In genomic region chr4:110059556-110060191, GRCh38 we compare ENCODE assay signal across 8 cellular contexts.
A peak's percentile ranks its signal among the peaks of the same experiment; 100 is the strongest.
DNase-seq lines count a peak whose midpoint lies in the region; ATAC-seq and TF ChIP-seq lines count a peak whose summit lies in the region.
"Had no signal": no experiment of that assay in that cellular context is flagged by ENCODE, and none has a peak within 500 bp of the region (broad histone marks: within the 10 kb centered on the region; RNA-seq: fewer than 3 reads in every experiment).

No MANE protein-coding gene starts in this region.

- no peak for TF ChIP-seq CTCF in OCI-LY7 (conservative IDR thresholded peaks at IDR 0.05; ENCODE audit: low read length)
- no peak for TF ChIP-seq CTCF in natural killer cell (IDR thresholded peaks at IDR 0.05)

- peak overlapping the region; percentile 92 to 96 for H3K27ac Mint-ChIP-seq in natural killer cell
- H3K27ac Mint-ChIP-seq: nephron had no signal

- H3K36me3 ChIP-seq in OCI-LY7 (ENCODE audit: insufficient read depth, low read length), result peaks cover 19% of the 10 kb centered on the region; the same call in 1 of the 2 replicates

- no peak overlapping the region for H3K27ac ChIP-seq in OCI-LY7 (ENCODE audit: low read depth, low read length, poor library complexity, severe bottlenecking)

- no peaks in the 10 kb centered on the region for H3K36me3 Mint-ChIP-seq in natural killer cell

- H3K9me3 ChIP-seq in OCI-LY7 (ENCODE audit: low read length), result no peaks in the 10 kb centered on the region

- H3K4me2 ChIP-seq in OCI-LY7 (ENCODE audit: low read length), result no peak overlapping the region

- no peaks in the 10 kb centered on the region for H3K27me3 Mint-ChIP-seq in natural killer cell (ENCODE audit: low read depth in 2 of 2)

- no peaks in the 10 kb centered on the region for H3K9me3 Mint-ChIP-seq in natural killer cell
- H3K9me3 Mint-ChIP-seq: nephron had no signal

- no peaks in the 10 kb centered on the region for H4K20me1 ChIP-seq in OCI-LY7 (ENCODE audit: insufficient read depth, low read length)

- ATAC-seq in GM18907 (IDR thresholded peaks at IDR 0.05; ENCODE audit: unreplicated experiment), result peak; percentile 85
- ATAC-seq in HG02623 (IDR thresholded peaks at IDR 0.05; ENCODE audit: unreplicated experiment), result peak; percentile 65
- peak; percentile 60 to 78 (median 74) for ATAC-seq in natural killer cell

- intact Hi-C loops in OCI-LY7 (cut with micrococcal nuclease; ENCODE audit: unreplicated experiment) (no loop called here), natural killer cell (cut with micrococcal nuclease) (loop anchor here (1.0 to 5.0 kb wide), 4 partner anchors 33 to 138 kb away; no protein-coding TSS in a partner anchor)

- CTCF ChIA-PET in OCI-LY7 (lab: Charles Lee; ENCODE audit: unreplicated experiment), result no interaction called here

- H3K9me2 ChIP-seq in OCI-LY7 (ENCODE audit: insufficient read depth, low read length), result no peaks in the 10 kb centered on the region

- no TSS peak for BruUV-seq in OCI-LY7 (replicated peaks; lab: Mats Ljungman, UMichigan)

- peaks cover 68 to 73% of the 10 kb centered on the region in 2 donors for H3K4me1 Mint-ChIP-seq in natural killer cell

- DNase-seq in OCI-LY7 (ENCODE audit: low spot score), result peak; percentile 18
- no peak for DNase-seq in natural killer cell
- DNase-seq in NCI-H526 (lab: John Stamatoyannopoulos, UW), result no peak
- DNase-seq in OCI-M1 (lab: John Stamatoyannopoulos, UW), result no peak
- DNase-seq in activated CD8-positive, alpha-beta memory T cell treated with anti-CD3 and anti-CD28 coated beads, Interleukin-2, amount 50 U/mL, for 4 hours, result no peak

- POLR2A ChIA-PET in OCI-LY7 (lab: Charles Lee), result interaction anchor here (0.5 to 1.2 kb wide), 7 partner anchors 13 to 841 kb away, joined by 3 to 6 read pairs (median 3); no protein-coding TSS in a partner anchor

- no peak overlapping the region for H2AFZ ChIP-seq in OCI-LY7 (ENCODE audit: low read length)

- H3K4me3 ChIP-seq in OCI-LY7 (ENCODE audit: low read depth, low read length, poor library complexity, severe bottlenecking), result no peak overlapping the region

- no peaks in the 10 kb centered on the region for H3K79me2 ChIP-seq in OCI-LY7 (ENCODE audit: insufficient read depth, low read depth, low read length)

- H3K4me1 ChIP-seq in OCI-LY7 (ENCODE audit: insufficient read depth, low read length, poor library complexity, severe bottlenecking), result peaks cover 10% of the 10 kb centered on the region

- H3K4me3 Mint-ChIP-seq in natural killer cell, result peak overlapping the region; percentile 79
- H3K4me3 Mint-ChIP-seq: nephron had no signal
